ENCODE assay signal across 8 cellular contexts in the genomic region with DNA sequence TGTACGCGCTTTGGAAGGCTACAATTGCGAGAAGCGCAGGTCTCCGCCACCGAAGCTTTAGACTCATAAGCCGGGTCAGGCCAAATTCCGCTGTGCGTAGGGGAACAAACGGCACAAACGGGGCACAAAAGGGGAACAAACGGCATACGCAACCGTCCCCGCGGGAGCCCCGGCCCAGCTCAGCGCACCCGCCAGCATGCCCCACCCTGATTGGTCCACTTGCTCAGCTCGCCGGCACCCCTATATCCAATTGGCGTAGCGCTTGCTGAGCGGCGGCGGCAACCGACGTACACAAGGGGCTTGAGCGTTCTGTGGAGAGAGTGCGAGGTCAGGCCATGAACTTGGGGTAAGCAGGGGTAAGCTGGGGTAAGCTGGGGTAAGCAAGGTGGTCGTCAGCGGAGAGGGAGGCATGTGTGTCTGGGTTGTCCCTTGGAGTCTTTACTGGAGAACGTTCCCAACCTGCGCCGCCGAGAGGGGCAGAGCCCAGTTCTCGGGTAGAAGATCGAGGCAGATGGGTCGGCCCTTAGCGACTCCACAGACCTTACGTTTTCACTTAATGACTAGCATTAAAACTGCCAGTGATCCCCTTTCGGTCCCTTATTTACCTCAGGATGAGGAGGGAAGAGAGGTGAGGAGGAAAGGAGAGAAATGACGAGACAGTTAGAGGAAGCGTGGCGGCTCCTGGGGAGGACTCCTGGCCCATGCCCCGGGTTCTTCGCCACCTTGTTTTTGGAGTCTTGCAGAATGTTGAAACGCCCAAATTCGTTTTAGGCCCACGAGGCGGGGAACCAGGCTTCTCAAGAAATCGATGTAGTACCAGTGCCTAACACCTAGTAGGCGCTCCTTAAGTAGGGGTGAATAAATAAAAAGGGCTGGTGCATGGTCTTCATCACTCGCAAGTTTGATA. TPM values are rescaled to one million over a fixed set of nuclear protein-coding genes. Genes with fewer than 3 reads are reported as not detected.
DNase-seq lines count a peak whose midpoint lies in the region; ATAC-seq and TF ChIP-seq lines count a peak whose summit lies in the region.

A gene (plus strand): TSS at position 268 of the 907 bp plus-strand sequence. CDS start 68 bp downstream, at position 336.

- H3K9me3 ChIP-seq in ascending aorta (no peaks in the 10 kb centered on the region), aorta (ENCODE audit: control insufficient read depth, low read length) (no peaks in the 10 kb centered on the region)

- H3K4me1 ChIP-seq in ascending aorta (peaks cover 5 to 10% of the 10 kb centered on the region in 2 donors), rectal smooth muscle tissue (ENCODE audit: control insufficient read depth, insufficient read depth, low read length) (peaks cover 8% of the 10 kb centered on the region), aorta (ENCODE audit: control insufficient read depth in 1 of 2, insufficient read depth in 2 of 2, low read length in 2 of 2) (peaks cover 0 to 3% of the 10 kb centered on the region in 2 donors)

- H3K4me3 ChIP-seq in ascending aorta (peak within 1 kb of the TSS; percentile 70 to 88), rectal smooth muscle tissue (ENCODE audit: low read length) (peak within 1 kb of the TSS; percentile 94), aorta (ENCODE audit: low read length in 2 of 2) (peak within 1 kb of the TSS; percentile 76 to 85)

- ATAC-seq in GM18505 (IDR thresholded peaks at IDR 0.05; ENCODE audit: unreplicated experiment) (peak; percentile 97), HG02970 (IDR thresholded peaks at IDR 0.05; ENCODE audit: low FRiP score, unreplicated experiment) (peak; percentile 99), aorta (ENCODE audit: low FRiP score) (peak; percentile 100)

- peak; percentile 90 for TF ChIP-seq POLR2A in GM18505 (IDR thresholded peaks at IDR 0.05; ENCODE audit: borderline replicate concordance, extremely low read depth, insufficient read depth, insufficient read length)

- intact Hi-C loops in T-helper 2 cell treated with Interferon-gamma antibody and Interleukin-4, amounts not matched to agents 100 ng/mL and 5 ng/mL, for 36 hours (cut with micrococcal nuclease) = loop anchor here (1.0 to 10.0 kb wide), 6 partner anchors 36 to 438 kb away; a partner anchor contains a TSS
- intact Hi-C loops in ascending aorta (cut with DNase I) (loop anchor here (5.0 to 10.0 kb wide), 3 partner anchors 125 to 670 kb away; a partner anchor contains a TSS), aorta (cut with DNase I) (loop anchor here in 1 of 2 donors (5.0 kb wide), 1 partner anchor 125 kb away; a partner anchor contains a TSS)

- H3K27ac ChIP-seq in ascending aorta (peak within 1 kb of the TSS; percentile 84 to 89), rectal smooth muscle tissue (ENCODE audit: low read depth, low read length) (peak within 1 kb of the TSS; percentile 75), aorta (ENCODE audit: low read depth in 1 of 2, low read length in 2 of 2) (peak within 1 kb of the TSS; percentile 6 to 90)

- H3K27me3 ChIP-seq in ascending aorta (no peaks in the 10 kb centered on the region), rectal smooth muscle tissue (ENCODE audit: control insufficient read depth, insufficient read depth, low read length) (no peaks in the 10 kb centered on the region), aorta (ENCODE audit: control insufficient read depth in 1 of 2, insufficient read depth in 2 of 2, low read length in 1 of 2) (no peaks in the 10 kb centered on the region)

- peak; percentile 29 for DNase-seq in NCI-H187 treated with DMSO at 0.1 percent for 48 hours (lab: John Stamatoyannopoulos, UW)
- DNase-seq in ascending aorta (ENCODE audit: low spot score in 2 of 2) = peak; percentile 84 to 96
- DNase-seq in hepatic stellate cell (ENCODE audit: low spot score) = peak; percentile 97
- DNase-seq in aorta = peak; percentile 98 to 99

- peak; percentile 27 to 65 (median 64) for TF ChIP-seq CTCF in ascending aorta (IDR thresholded peaks at IDR 0.05)

- peak within 1 kb of the TSS; percentile 72 for H3K9ac ChIP-seq in rectal smooth muscle tissue (ENCODE audit: low read length)

- H3K36me3 ChIP-seq in ascending aorta = peaks cover 3 to 16% of the 10 kb centered on the region in 2 donors
- no peaks in the 10 kb centered on the region for H3K36me3 ChIP-seq in rectal smooth muscle tissue (ENCODE audit: control insufficient read depth, insufficient read depth, low read length)
- no peaks in the 10 kb centered on the region for H3K36me3 ChIP-seq in aorta (ENCODE audit: control insufficient read depth in 1 of 2, insufficient read depth in 2 of 2, low read length in 1 of 2)

- WGBS in aorta, 2 donors = 0% methylated on average over 51 to 54 of the region's 54 CpGs

RNA-seq across cellular contexts. Expression of the gene that starts here (rescaled TPM):
- total RNA-seq in T-helper 2 cell treated with Interferon-gamma antibody and Interleukin-4, amounts not matched to agents 100 ng/mL and 5 ng/mL, for 36 hours = 40.5 and 41.6 TPM in 2 replicates
- total RNA-seq in ascending aorta = 11.4 TPM
- 10 to 100 TPM; 27.1 to 51.5 TPM for total RNA-seq in aorta
- polyA plus RNA-seq in aorta = 10 to 100 TPM in 1 of 2 donors, 1 to 10 TPM in 1; 5.9 to 17.8 TPM

Comparison
In these comparisons a context has a peak if more than half of its experiments do, and no peak if none do; other contexts are left out.
1. Peak in every context shown above with its lines: DNase-seq, ATAC-seq, H3K4me3 ChIP-seq and H3K27ac ChIP-seq.
2. DNase-seq: peak in every context shown above with its lines; median percentile 98 in aorta; 97 in hepatic stellate cell; 90 in ascending aorta; 29 in NCI-H187 treated with DMSO at 0.1 percent for 48 hours.